23 cellular contexts compared by ENCODE assay signal in the genomic region with DNA sequence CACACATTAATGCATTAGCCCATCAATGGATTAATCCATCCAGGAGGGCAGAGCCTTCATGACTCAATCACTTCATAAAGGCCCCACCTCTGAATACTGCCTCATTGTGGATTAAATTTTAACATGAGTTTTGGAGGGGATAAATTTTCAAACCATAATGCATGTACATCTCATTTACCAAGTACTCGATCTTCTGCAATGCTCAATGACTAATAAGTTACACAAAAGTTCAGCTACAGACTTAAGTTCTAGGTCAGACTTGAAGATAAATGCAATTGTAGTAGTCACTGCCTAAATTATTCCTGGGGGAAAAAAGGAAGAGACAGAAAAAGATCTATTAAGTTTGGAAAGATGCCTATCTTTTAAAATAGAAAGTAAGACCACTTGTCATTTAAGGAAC.
"Had no signal": no experiment of that assay in that cellular context is flagged by ENCODE, and none has a peak within 500 bp of the region (broad histone marks: within the 10 kb centered on the region; RNA-seq: fewer than 3 reads in every experiment).

No MANE protein-coding gene starts in this region.

- DNase-seq: activated CD4-positive, alpha-beta T cell treated with anti-CD3 and anti-CD28 coated beads for 1 hour; activated CD4-positive, alpha-beta T cell treated with anti-CD3 and anti-CD28 coated beads, Interleukin-2, amount 50 U/mL, for 4 hours; activated CD8-positive, alpha-beta memory T cell treated with anti-CD3 and anti-CD28 coated beads, Interleukin-2, amount 50 U/mL, for 48 hours; activated naive CD4-positive, alpha-beta T cell treated with Interleukin-2 at 50 U/mL for 16 hours; activated naive CD8-positive, alpha-beta T cell treated with anti-CD3 and anti-CD28 coated beads, Interleukin-2, amount 10 ng/mL, durations not matched to agents 7 days and 5 days; activated T-cell treated with anti-CD3 and anti-CD28 coated beads, Interleukin-2, amount 50 U/mL, for 4 hours; amygdala; cortex of kidney; foreskin melanocyte; kidney glomerular epithelial cell; left ventricle myocardium inferior; naive thymus-derived CD8-positive, alpha-beta T cell; small intestine; stomach; T-helper 1 cell; transverse colon had no signal

- H3K4me2 ChIP-seq: neural progenitor cell had no signal

- H3K4me3 ChIP-seq: left ventricle myocardium inferior, neural progenitor cell, stomach, transverse colon had no signal

- H3K27ac ChIP-seq: left ventricle myocardium inferior, neural progenitor cell, stomach, transverse colon had no signal

- FAIRE-seq: small intestine, TTC549, urothelium cell line had no signal

- H3K9me3 ChIP-seq: left ventricle myocardium inferior, stomach, transverse colon had no signal

- H2AFZ ChIP-seq: neural progenitor cell had no signal

- H3K36me3 Mint-ChIP-seq: activated naive CD8-positive, alpha-beta T cell treated with anti-CD3 and anti-CD28 coated beads, Interleukin-2, amount 10 ng/mL, durations not matched to agents 7 days and 5 days; mesothelial cell of epicardium; neural progenitor cell; stimulated activated memory B cell treated with anti-CD40 and anti-IgM and Interleukin-4, amounts not matched to agents 10 μg/mL and 1 μg/mL and 100 μg/mL, for 72 hours had no signal

- H3K9me3 Mint-ChIP-seq: activated naive CD8-positive, alpha-beta T cell treated with anti-CD3 and anti-CD28 coated beads, Interleukin-2, amount 10 ng/mL, durations not matched to agents 7 days and 5 days; activated T-cell treated with anti-CD3 and anti-CD28 coated beads, Interleukin-2, amount 50 U/mL, for 4 hours; neural progenitor cell; stimulated activated memory B cell treated with anti-CD40 and anti-IgM and Interleukin-4, amounts not matched to agents 10 μg/mL and 1 μg/mL and 100 μg/mL, for 72 hours had no signal

- H3K27ac Mint-ChIP-seq: activated naive CD8-positive, alpha-beta T cell treated with anti-CD3 and anti-CD28 coated beads, Interleukin-2, amount 10 ng/mL, durations not matched to agents 7 days and 5 days; activated T-helper 2 cell treated with anti-CD3 and anti-CD28 coated beads, Interferon-gamma antibody, Interleukin-2, Interleukin-4, amounts not matched to agents 10 μg/mL and 5 μg/mL and 100 μg/mL, durations not matched to agents 14 hours and 24 hours and 36 hours; mesothelial cell of epicardium; naive thymus-derived CD8-positive, alpha-beta T cell; neural progenitor cell; progenitor cell of endocrine pancreas; stimulated activated memory B cell treated with anti-CD40 and anti-IgM and Interleukin-4, amounts not matched to agents 10 μg/mL and 1 μg/mL and 100 μg/mL, for 72 hours had no signal

- ATAC-seq: activated T-cell treated with anti-CD3 and anti-CD28 coated beads, Interleukin-2, amount 50 U/mL, for 4 hours; naive thymus-derived CD8-positive, alpha-beta T cell; stimulated activated memory B cell treated with anti-CD40 and anti-IgM and Interleukin-4, amounts not matched to agents 10 μg/mL and 1 μg/mL and 100 μg/mL, for 72 hours had no signal

- H3K9ac ChIP-seq: neural progenitor cell had no signal

- H3K27me3 ChIP-seq: neural progenitor cell, stomach, transverse colon had no signal

- H3K4me1 ChIP-seq: left ventricle myocardium inferior, neural progenitor cell, stomach had no signal

- H3K36me3 ChIP-seq: left ventricle myocardium inferior, neural progenitor cell, stomach, transverse colon had no signal
